In genomic region chr1:3529099-3529729, GRCh38 we compare ENCODE assay signal across 9 cellular contexts.
DNase-seq lines count a peak whose midpoint lies in the region; ATAC-seq, FAIRE-seq and TF ChIP-seq lines count a peak whose summit lies in the region.
"Had no signal": no experiment of that assay in that cellular context is flagged by ENCODE, and none has a peak within 500 bp of the region (broad histone marks: within the 10 kb centered on the region; RNA-seq: fewer than 3 reads in every experiment).

No MANE protein-coding gene starts in this region.

- TF ChIP-seq EP300 in SK-N-SH (IDR thresholded peaks at IDR 0.05; ENCODE audit: borderline replicate concordance in 1 of 2, low read depth in 1 of 2, low read length in 1 of 2), result no peak

- peak overlapping the region; percentile 11; the same call in 1 of the 2 replicates for H3K4me2 ChIP-seq in SK-N-SH

- no peak overlapping the region for H3K4me3 ChIP-seq in SK-N-SH (ENCODE audit: low read depth in 2 of 2, low read length in 1 of 2)
- H3K4me3 ChIP-seq in testis, result no peak overlapping the region

- H3K9me3 ChIP-seq in SK-N-SH (no peaks in the 10 kb centered on the region), testis (no peaks in the 10 kb centered on the region)

- no peaks in the 10 kb centered on the region for H3K27me3 Mint-ChIP-seq in activated CD8-positive, alpha-beta T cell treated with anti-CD3 and anti-CD28 coated beads for 36 hours

- peaks cover 12% of the 10 kb centered on the region for H3K4me1 Mint-ChIP-seq in activated CD8-positive, alpha-beta T cell treated with anti-CD3 and anti-CD28 coated beads for 36 hours (ENCODE audit: low read depth)

- peaks cover 0 to 43% of the 10 kb centered on the region in 2 experiments; a peak in 1 of 4 replicates for H3K4me1 ChIP-seq in SK-N-SH (ENCODE audit: control insufficient read depth in 1 of 2, insufficient read depth in 2 of 2, low read depth in 1 of 2, low read length in 1 of 2)
- H3K4me1 ChIP-seq in testis, result peaks cover 4% of the 10 kb centered on the region

- H3K27me3 ChIP-seq in SK-N-SH (ENCODE audit: insufficient read depth) (no peaks in the 10 kb centered on the region), testis (no peaks in the 10 kb centered on the region)

- H4K20me1 ChIP-seq in SK-N-SH (ENCODE audit: insufficient read depth), result no peaks in the 10 kb centered on the region

- no peak for TF ChIP-seq POLR2A in testis (IDR thresholded peaks at IDR 0.05)
- no peak for TF ChIP-seq POLR2A in GM12892 (IDR thresholded peaks at IDR 0.05; ENCODE audit: low read depth, low read length)

- TF ChIP-seq CTCF in SK-N-SH (IDR thresholded peaks at IDR 0.05) (no peak), testis (IDR thresholded peaks at IDR 0.05) (no peak)
- no peak for TF ChIP-seq CTCF in activated CD8-positive, alpha-beta T cell treated with anti-CD3 and anti-CD28 coated beads for 36 hours (IDR thresholded peaks at IDR 0.05)

- FAIRE-seq in GM12892 (lab: Jason Lieb, UNC), result no peak

- POLR2A ChIA-PET in SK-N-SH (lab: Yijun Ruan, JAX), result no interaction called here
- POLR2A ChIA-PET in activated CD8-positive, alpha-beta T cell treated with anti-CD3 and anti-CD28 coated beads for 36 hours (lab: Charles Lee), result no interaction called here

- H3F3A ChIP-seq in SK-N-SH (replicated peaks; ENCODE audit: insufficient read depth), result peaks cover 3% of the 10 kb centered on the region

- H3K9me2 ChIP-seq in SK-N-SH, result no peaks in the 10 kb centered on the region

- H3K27ac ChIP-seq in SK-N-SH (ENCODE audit: low read depth in 2 of 2, low read length in 1 of 2) (no peak overlapping the region), testis (no peak overlapping the region)

- peaks cover 8% of the 10 kb centered on the region; the same call in 1 of the 2 replicates for H3K79me2 ChIP-seq in SK-N-SH (ENCODE audit: insufficient read depth)

- no peak for TF ChIP-seq RAD21 in SK-N-SH (IDR thresholded peaks at IDR 0.05; ENCODE audit: low read length)

- H3K9ac ChIP-seq in SK-N-SH, result no peak overlapping the region

- no peak for DNase-seq in SK-N-SH
- no peak for DNase-seq in activated CD8-positive, alpha-beta T cell treated with anti-CD3 and anti-CD28 coated beads for 36 hours
- peak; percentile 41 to 53 for DNase-seq in left colon
- DNase-seq in testis, result peak; percentile 26
- no peak for DNase-seq in SKM-1 (lab: John Stamatoyannopoulos, UW; ENCODE audit: unreplicated experiment)
- DNase-seq in GM12892 (ENCODE audit: insufficient read length), result no peak
- DNase-seq in stimulated activated naive CD4-positive, alpha-beta T cell (lab: John Stamatoyannopoulos, UW), result no peak
- DNase-seq: MM.1S had no signal

- ATAC-seq in SK-N-SH treated with all-trans-retinoic acid at 6 μM for 48 hours, result no peak
- no peak for ATAC-seq in activated CD8-positive, alpha-beta T cell treated with anti-CD3 and anti-CD28 coated beads for 36 hours
- peak; percentile 63 for ATAC-seq in left colon

- peak overlapping the region; percentile 71 for H3K4me3 Mint-ChIP-seq in activated CD8-positive, alpha-beta T cell treated with anti-CD3 and anti-CD28 coated beads for 36 hours

- no CpG with 5 or more reads among the region's 17 CpGs for WGBS in SK-N-SH (ENCODE audit: low lambda C conversion rate)
- WGBS in testis, 2 donors, result 69 to 89% methylated on average over 6 to 17 of the region's 17 CpGs

- no peaks in the 10 kb centered on the region for H3K9me3 Mint-ChIP-seq in activated CD8-positive, alpha-beta T cell treated with anti-CD3 and anti-CD28 coated beads for 36 hours

- no peak overlapping the region for H2AFZ ChIP-seq in SK-N-SH (ENCODE audit: low read depth)

- H3K36me3 Mint-ChIP-seq in activated CD8-positive, alpha-beta T cell treated with anti-CD3 and anti-CD28 coated beads for 36 hours (ENCODE audit: low read depth), result no peaks in the 10 kb centered on the region

- H3K36me3 ChIP-seq in SK-N-SH (replicated peaks in 1 of 2; ENCODE audit: control insufficient read depth in 1 of 2, insufficient read depth in 2 of 2, low read length in 1 of 2) (no peaks in the 10 kb centered on the region), testis (ENCODE audit: low read depth, missing control alignments) (no peaks in the 10 kb centered on the region)

- no peak overlapping the region for H3K27ac Mint-ChIP-seq in activated CD8-positive, alpha-beta T cell treated with anti-CD3 and anti-CD28 coated beads for 36 hours

- CTCF ChIA-PET in SK-N-SH (lab: Yijun Ruan, JAX), result interaction anchor here (0.6 to 2.0 kb wide), 8 partner anchors 13 to 1147 kb away, joined by 3 to 7 read pairs (median 5); no protein-coding TSS in a partner anchor
- CTCF ChIA-PET in activated CD8-positive, alpha-beta T cell treated with anti-CD3 and anti-CD28 coated beads for 36 hours (lab: Charles Lee), result interaction anchor here (0.9 to 4.5 kb wide), 3 partner anchors 11 to 76 kb away, joined by 3 to 23 read pairs (median 4); no protein-coding TSS in a partner anchor

- intact Hi-C loops in activated CD8-positive, alpha-beta T cell treated with anti-CD3 and anti-CD28 coated beads for 36 hours (cut with micrococcal nuclease), result no loop called here
- intact Hi-C loops in left colon (cut with DNase I, micrococcal nuclease) (no loop called here), testis (cut with DNase I; ENCODE audit: low total_unique reads) (no loop called here)

TF ChIP-seq in SK-N-SH, 30 proteins besides CTCF, POLR2A, EP300 and RAD21:
- TF ChIP-seq RXRA (IDR thresholded peaks at IDR 0.05; ENCODE audit: borderline replicate concordance, low read depth) (no peak), FOXM1 (IDR thresholded peaks at IDR 0.05; ENCODE audit: low read depth) (no peak), FOXJ3 (CRISPR knock-in tag; IDR thresholded peaks at IDR 0.05) (no peak), GABPA (IDR thresholded peaks at IDR 0.05; ENCODE audit: low read depth) (no peak), TCF12 (IDR thresholded peaks at IDR 0.05) (no peak), MAX (IDR thresholded peaks at IDR 0.05; ENCODE audit: low read depth) (no peak), NRF1 (IDR thresholded peaks at IDR 0.05; ENCODE audit: low read depth, low read length) (no peak), EZH2phosphoT487 (IDR thresholded peaks at IDR 0.05; ENCODE audit: borderline replicate concordance, low read depth) (no peak), TAF1 (IDR thresholded peaks at IDR 0.05; ENCODE audit: borderline replicate concordance, low read depth, low read length) (no peak)

TF ChIP-seq in SK-N-SH treated with all-trans-retinoic acid at 6 μM for 48 hours, 23 proteins besides CTCF, POLR2A, EP300 and RAD21:
- no peak for TF ChIP-seq ZFP30 (CRISPR knock-in tag; IDR thresholded peaks at IDR 0.05)
- TF ChIP-seq CREB5 (CRISPR knock-in tag; IDR thresholded peaks at IDR 0.05; ENCODE audit: low read depth), result no peak
- TF ChIP-seq TSHZ2 (CRISPR knock-in tag; IDR thresholded peaks at IDR 0.05), result no peak
- TF ChIP-seq ZNF70 (CRISPR knock-in tag; IDR thresholded peaks at IDR 0.05), result no peak
- TF ChIP-seq TOX (CRISPR knock-in tag; IDR thresholded peaks at IDR 0.05; ENCODE audit: borderline replicate concordance), result no peak
- no peak for TF ChIP-seq ZC3H10 (CRISPR knock-in tag; IDR thresholded peaks at IDR 0.05)

Comparison
In these comparisons a context has a peak if more than half of its experiments do, and no peak if none do; other contexts are left out.
1. DNase-seq: peak in left colon (2 of 2) and testis (single experiment); none in SK-N-SH (single experiment), activated CD8-positive, alpha-beta T cell treated with anti-CD3 and anti-CD28 coated beads for 36 hours (single experiment), SKM-1 (single experiment), GM12892 (single experiment) and stimulated activated naive CD4-positive, alpha-beta T cell (0 of 6).